ENCODE assay signal across 8 cellular contexts in genomic region chr17:40362696-40363479, GRCh38. TPM values are rescaled to one million over a fixed set of nuclear protein-coding genes. Genes with fewer than 3 reads are reported as not detected.
DNase-seq lines count a peak whose midpoint lies in the region; ATAC-seq, FAIRE-seq and TF ChIP-seq lines count a peak whose summit lies in the region.

No MANE protein-coding gene starts in this region.

- DNase-seq in DMS79 (lab: John Stamatoyannopoulos, UW) = peak; percentile 32
- DNase-seq in M059J (ENCODE audit: low read depth) = peak; percentile 68
- DNase-seq in T-helper 2 cell = peak; percentile 49 to 91 (median 66)
- DNase-seq in astrocyte (ENCODE audit: low read depth) = peak; percentile 53
- peak; percentile 50 to 71 for DNase-seq in stimulated activated CD4-positive, alpha-beta T cell treated with anti-CD3 and anti-CD28 coated beads, Interleukin-1b, Interleukin-23, amount 100 ng/mL, for 1 hour (ENCODE audit: low read depth in 2 of 2)

- peaks cover 2% of the 10 kb centered on the region for H3K4me1 Mint-ChIP-seq in astrocyte (ENCODE audit: low read depth, unreplicated experiment)

- H3K36me3 Mint-ChIP-seq in astrocyte (ENCODE audit: low read depth, unreplicated experiment) = no peaks in the 10 kb centered on the region

- peak overlapping the region; percentile 90 for H3K4me2 ChIP-seq in astrocyte (ENCODE audit: low read length)

- H3K79me2 ChIP-seq in astrocyte (ENCODE audit: insufficient read depth, low read length) = no peaks in the 10 kb centered on the region

- no peaks in the 10 kb centered on the region for H4K20me1 ChIP-seq in astrocyte (ENCODE audit: insufficient read depth, low read length)

- H3K27ac ChIP-seq in astrocyte (ENCODE audit: low read depth, low read length) = no peak overlapping the region

- peak; percentile 32 for TF ChIP-seq CTCF in astrocyte (IDR thresholded peaks at IDR 0.05; ENCODE audit: insufficient read depth, low read depth, low read length)

- H3K4me3 Mint-ChIP-seq in astrocyte (ENCODE audit: unreplicated experiment) = peak overlapping the region; percentile 78

- H3K36me3 ChIP-seq in astrocyte (ENCODE audit: insufficient read depth, low read length) = no peaks in the 10 kb centered on the region

- H3K9ac ChIP-seq in astrocyte (ENCODE audit: low read length) = peak overlapping the region; percentile 23

- no peak overlapping the region for H3K27ac Mint-ChIP-seq in astrocyte (ENCODE audit: unreplicated experiment)

- H3K4me3 ChIP-seq in astrocyte (ENCODE audit: insufficient read depth, low read depth, low read length) (peak overlapping the region; percentile 56), iPS-18c (ENCODE audit: insufficient read depth, low read depth, low read length) (peak overlapping the region; percentile 47)

- H3K27me3 ChIP-seq in astrocyte (ENCODE audit: insufficient read depth, low read length) = peaks cover 4% of the 10 kb centered on the region

- H3K9me3 ChIP-seq in astrocyte (ENCODE audit: insufficient read depth, low read depth, low read length) (no peaks in the 10 kb centered on the region), iPS-18c (ENCODE audit: control insufficient read depth, insufficient read depth, low read length) (peaks cover 6% of the 10 kb centered on the region)

- peaks cover 6% of the 10 kb centered on the region for H3K4me1 ChIP-seq in astrocyte (ENCODE audit: insufficient read depth, low read length)

- peaks cover 9% of the 10 kb centered on the region for H3K27me3 Mint-ChIP-seq in astrocyte (ENCODE audit: low read depth, unreplicated experiment)

- no peak for FAIRE-seq in astrocyte (lab: Jason Lieb, UNC)

- peak overlapping the region; percentile 87 for H2AFZ ChIP-seq in astrocyte (ENCODE audit: low read depth, low read length)

- peak; percentile 51 for ATAC-seq in GM21717 (IDR thresholded peaks at IDR 0.05; ENCODE audit: unreplicated experiment)
- ATAC-seq in HG02588 (IDR thresholded peaks at IDR 0.05; ENCODE audit: unreplicated experiment) = no peak

- H3K9me3 Mint-ChIP-seq in astrocyte (ENCODE audit: unreplicated experiment) = no peaks in the 10 kb centered on the region

RNA-seq across cellular contexts. Expression of gene GJD3, which starts 1.6 kb away (rescaled TPM):
- total RNA-seq in M059J (2014; rRNA removed; shearing (Covaris generic)) = not detected in 2 replicates
- total RNA-seq in astrocyte = 0.34 and 0.43 TPM in 2 replicates

RNA-seq across cellular contexts. Expression of gene RARA, which starts 53.9 kb away (rescaled TPM):
- total RNA-seq in M059J (2014; rRNA removed; shearing (Covaris generic)) = 9.4 and 17.8 TPM in 2 replicates
- total RNA-seq in astrocyte = 37.6 and 38.8 TPM in 2 replicates

RNA-seq across cellular contexts. Expression of gene TOP2A, which starts 54.8 kb away (rescaled TPM):
- total RNA-seq in M059J (2014; rRNA removed; shearing (Covaris generic)) = 190 and 252 TPM in 2 replicates
- 7.3 and 12.6 TPM in 2 replicates for total RNA-seq in astrocyte

Comparison
In these comparisons a context has a peak if more than half of its experiments do, and no peak if none do; other contexts are left out.
1. RNA of gene TOP2A, which starts 54.8 kb away (total RNA-seq): 190 to 252 TPM in M059J; 7.3 to 12.6 TPM in astrocyte; every median in the first group is over 10 times any median in the second.
2. Peak in every context shown above with its lines, with median percentiles within 50 percentile points of each other: DNase-seq.